Comparison of ENCODE assay signal across 9 cellular contexts in the genomic region with DNA sequence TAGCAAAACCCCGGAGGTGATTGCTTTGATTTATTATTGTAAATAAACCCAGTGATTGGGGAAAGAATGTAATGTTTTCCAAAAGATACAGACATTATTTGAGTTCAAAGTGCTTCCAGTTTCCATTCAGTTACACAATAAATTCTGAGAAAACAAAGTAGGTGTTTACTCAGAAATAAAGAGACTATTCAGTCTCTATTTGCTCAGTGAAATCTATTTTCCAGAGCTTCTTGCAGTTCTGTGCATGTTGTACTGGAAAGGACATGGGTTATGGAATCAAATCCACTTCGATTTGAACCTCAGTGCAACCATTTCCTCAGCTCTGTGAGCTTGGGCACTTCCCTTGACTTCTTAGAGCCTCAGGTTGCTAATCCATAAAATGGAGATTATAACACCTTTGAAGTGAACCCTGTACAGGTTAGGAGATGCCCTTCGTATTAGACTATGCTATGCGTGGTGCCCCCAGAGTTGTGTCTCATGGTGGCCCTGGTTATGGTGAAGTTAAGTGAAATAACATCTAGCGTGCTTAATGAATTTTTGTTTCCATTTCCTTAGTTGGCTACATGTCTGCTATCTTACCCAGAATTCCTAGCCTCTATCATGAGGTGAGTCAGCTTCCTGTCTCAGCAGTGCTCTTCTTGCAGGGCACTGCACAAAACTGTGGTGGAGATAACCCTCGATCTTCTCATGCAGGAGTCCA.
DNase-seq lines count a peak whose midpoint lies in the region; ATAC-seq, FAIRE-seq and TF ChIP-seq lines count a peak whose summit lies in the region.
"Had no signal": no experiment of that assay in that cellular context is flagged by ENCODE, and none has a peak within 500 bp of the region (broad histone marks: within the 10 kb centered on the region; RNA-seq: fewer than 3 reads in every experiment).

No MANE protein-coding gene starts in this region.

- no peaks in the 10 kb centered on the region for H3K36me3 ChIP-seq in ACC112 (ENCODE audit: insufficient read depth, low read length)
- H3K36me3 ChIP-seq in spleen = peaks cover 0 to 85% (median 38%) of the 10 kb centered on the region in 6 donors

- H2AFZ ChIP-seq in ACC112 (ENCODE audit: low read length, unreplicated experiment) = peak overlapping the region; percentile 11

- H3K27ac Mint-ChIP-seq in activated naive CD8-positive, alpha-beta T cell treated with anti-CD3 and anti-CD28 coated beads for 36 hours = peak overlapping the region; percentile 98

- no peaks in the 10 kb centered on the region for H3K27me3 Mint-ChIP-seq in activated naive CD8-positive, alpha-beta T cell treated with anti-CD3 and anti-CD28 coated beads for 36 hours

- in situ Hi-C loops in ACHN (cut with HindIII; ENCODE audit: low pct_ligation_motif_present, low pct_unique_long_range_greater_than_20kb, low sequenced_read_pairs) = no loop called here

- WGBS in spleen, 5 donors = 58 to 69% (median 66%) methylated on average over 6 of the region's 6 CpGs

- intact Hi-C loops in spleen (cut with DNase I; ENCODE audit: low total_unique reads) = no loop called here

- H3K27me3 ChIP-seq in ACC112 (ENCODE audit: insufficient read depth, low read length) (no peaks in the 10 kb centered on the region), spleen (replicated peaks in 1 of 7) (no peaks in the 10 kb centered on the region)

- no peak for FAIRE-seq in urothelium cell line (lab: Jason Lieb, UNC)
- FAIRE-seq: colon had no signal

- H3K9me3 ChIP-seq in spleen = peaks cover 0 to 2% (median under 1%) of the 10 kb centered on the region in 8 donors

- DNase-seq in MV-4-11 (lab: John Stamatoyannopoulos, UW) = peak; percentile 85
- DNase-seq in activated naive CD8-positive, alpha-beta T cell treated with anti-CD3 and anti-CD28 coated beads for 36 hours = no peak
- no peak for DNase-seq in spleen
- DNase-seq in ACHN = no peak
- no peak for DNase-seq in NCI-H2029 (lab: John Stamatoyannopoulos, UW)
- DNase-seq in urothelium cell line (ENCODE audit: low spot score) = no peak

- no peak overlapping the region for H3K4me3 ChIP-seq in ACC112 (ENCODE audit: low read depth, low read length)
- H3K4me3 ChIP-seq in spleen = no peak overlapping the region

- no peak for TF ChIP-seq CTCF in spleen (IDR thresholded peaks at IDR 0.05 in 8 of 11, conservative IDR thresholded peaks at IDR 0.05 in 3 of 11)

- no peaks in the 10 kb centered on the region for H3K79me2 ChIP-seq in ACC112 (ENCODE audit: control insufficient read depth, insufficient read depth, low read length, unreplicated experiment)

- H3K27ac ChIP-seq in ACC112 (ENCODE audit: low read depth, low read length) (no peak overlapping the region), spleen (peak overlapping the region; percentile 23 to 81 (median 72))

- peak; percentile 52 for ATAC-seq in GM21360 (IDR thresholded peaks at IDR 0.05; ENCODE audit: unreplicated experiment)

- H3K9me3 Mint-ChIP-seq in activated naive CD8-positive, alpha-beta T cell treated with anti-CD3 and anti-CD28 coated beads for 36 hours = peaks cover 17% of the 10 kb centered on the region

- no peak for TF ChIP-seq POLR2A in spleen (IDR thresholded peaks at IDR 0.05)

- H3K4me1 Mint-ChIP-seq in activated naive CD8-positive, alpha-beta T cell treated with anti-CD3 and anti-CD28 coated beads for 36 hours = peaks cover 82% of the 10 kb centered on the region

- H3K4me3 Mint-ChIP-seq in activated naive CD8-positive, alpha-beta T cell treated with anti-CD3 and anti-CD28 coated beads for 36 hours = peak overlapping the region; percentile 69

- H3K36me3 Mint-ChIP-seq in activated naive CD8-positive, alpha-beta T cell treated with anti-CD3 and anti-CD28 coated beads for 36 hours = peaks cover 82% of the 10 kb centered on the region

- H3K4me1 ChIP-seq in ACC112 (ENCODE audit: control insufficient read depth, insufficient read depth, low read length, unreplicated experiment) = no peaks in the 10 kb centered on the region
- H3K4me1 ChIP-seq in spleen = peaks cover 34 to 89% (median 76%) of the 10 kb centered on the region in 6 donors
